ENCODE assay signal across 30 cellular contexts in the genomic region with DNA sequence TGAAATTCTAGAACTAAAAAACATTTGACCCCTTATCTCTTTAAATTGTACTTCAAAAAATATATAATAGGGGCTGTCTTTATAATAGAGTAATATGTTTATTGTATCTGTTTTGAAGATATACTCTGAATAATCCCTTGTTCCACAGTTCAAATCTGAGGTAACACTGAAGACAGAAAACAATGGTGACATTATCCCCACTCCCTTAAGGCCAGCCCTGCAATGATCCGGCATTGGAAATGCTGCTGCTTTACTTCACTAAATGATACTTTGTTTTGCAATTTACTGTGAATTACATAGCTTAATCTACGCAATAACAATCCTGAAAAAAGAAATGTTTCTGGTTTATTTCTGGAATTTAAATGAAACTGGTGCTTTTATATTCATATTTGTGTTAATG. TPM values are rescaled to one million over a fixed set of nuclear protein-coding genes. Genes with fewer than 3 reads are reported as not detected.
"Had no signal": no experiment of that assay in that cellular context is flagged by ENCODE, and none has a peak within 500 bp of the region (broad histone marks: within the 10 kb centered on the region; RNA-seq: fewer than 3 reads in every experiment).

No MANE protein-coding gene starts in this region.

- H3K36me3 ChIP-seq: ascending aorta, cardiac muscle cell, Peyer's patch, SJSA1 had no signal

- H3K4me3 ChIP-seq: ascending aorta, cardiac muscle cell, Peyer's patch, SJSA1 had no signal

- H3K9me3 ChIP-seq: ascending aorta, Peyer's patch, SJSA1 had no signal

- H3K4me1 ChIP-seq: Peyer's patch, SJSA1 had no signal

- H3K27me3 ChIP-seq: ascending aorta, cardiac muscle cell, Peyer's patch, SJSA1 had no signal

- ATAC-seq: activated CD8-positive, alpha-beta T cell treated with anti-CD3 and anti-CD28 coated beads, Interleukin-2, amount 10 ng/mL, durations not matched to agents 7 days and 5 days; PC-3; SK-N-SH treated with all-trans-retinoic acid at 6 μM for 48 hours had no signal

- H3K27ac ChIP-seq: ascending aorta, cardiac muscle cell, Peyer's patch, SJSA1 had no signal

- DNase-seq: activated CD4-positive, alpha-beta T cell treated with anti-CD3 and anti-CD28 coated beads, Interleukin-2, amount 10 ng/mL, durations not matched to agents 7 days and 5 days; activated CD4-positive, alpha-beta T cell treated with anti-CD3 and anti-CD28 coated beads, Interleukin-2, amount 50 U/mL, for 48 hours; activated CD8-positive, alpha-beta T cell treated with anti-CD3 and anti-CD28 coated beads, Interleukin-2, amount 10 ng/mL, durations not matched to agents 7 days and 5 days; activated gamma-delta T cell; activated naive CD4-positive, alpha-beta T cell treated with Interleukin-2 at 50 U/mL for 16 hours; activated naive CD8-positive, alpha-beta T cell treated with anti-CD3 and anti-CD28 coated beads, Interleukin-2, amount 10 ng/mL, durations not matched to agents 7 days and 5 days; activated T-cell treated with anti-CD3 and anti-CD28 coated beads, Interleukin-2, amount 50 U/mL, for 24 hours; amygdala; Karpas-422; KBM-7; NCI-H1105; NCI-H1417 treated with DMSO at 0.1 percent for 48 hours; NCI-H187 treated with DMSO at 0.1 percent for 48 hours; NCI-H2081; NCI-H226; NCI-H524 treated with DMSO at 0.1 percent for 48 hours; PC-3; Peyer's patch; RPMI8226; SHP77 treated with DMSO at 0.1 percent for 48 hours; SW 1271; T-helper 1 cell; T-helper 2 cell; T-helper 9 cell had no signal

RNA-seq across cellular contexts. Expression of a gene that starts 34.4 kb away (rescaled TPM):
- total RNA-seq: activated CD4-positive, alpha-beta T cell treated with anti-CD3 and anti-CD28 coated beads, Interleukin-2, amount 10 ng/mL, durations not matched to agents 7 days and 5 days; activated CD8-positive, alpha-beta T cell treated with anti-CD3 and anti-CD28 coated beads, Interleukin-2, amount 10 ng/mL, durations not matched to agents 7 days and 5 days; activated naive CD8-positive, alpha-beta T cell treated with anti-CD3 and anti-CD28 coated beads, Interleukin-2, amount 10 ng/mL, durations not matched to agents 7 days and 5 days; activated T-helper 2 cell treated with anti-CD3 and anti-CD28 coated beads, Interferon-gamma antibody, Interleukin-2, Interleukin-4, amounts not matched to agents 10 μg/mL and 5 μg/mL and 100 μg/mL, durations not matched to agents 14 hours and 24 hours and 36 hours; ascending aorta; MCF 10A; PC-3; Peyer's patch; SJSA1 had no signal
- polyA plus RNA-seq: cardiac muscle cell had no signal
